Comparison of ENCODE assay signal across 9 cellular contexts in genomic region chr2:30511122-30512083, GRCh38.
DNase-seq lines count a peak whose midpoint lies in the region; ATAC-seq, FAIRE-seq and TF ChIP-seq lines count a peak whose summit lies in the region.
"Had no signal": no experiment of that assay in that cellular context is flagged by ENCODE, and none has a peak within 500 bp of the region (broad histone marks: within the 10 kb centered on the region; RNA-seq: fewer than 3 reads in every experiment).

No MANE protein-coding gene starts in this region.

- no peak overlapping the region for H2AK5ac ChIP-seq in H1 (ENCODE audit: low read depth, low read length)

- H4K20me1 ChIP-seq in H1 (replicated peaks in 1 of 2; ENCODE audit: control insufficient read depth in 1 of 2, insufficient read depth in 2 of 2, low read length in 2 of 2): no peaks in the 10 kb centered on the region

- no peaks in the 10 kb centered on the region for H3K23me2 ChIP-seq in H1 (ENCODE audit: low read depth, low read length)

- H3K18ac ChIP-seq in H1 (ENCODE audit: extremely low read depth, low read length): no peak overlapping the region

- no peak overlapping the region for H2BK20ac ChIP-seq in H1 (ENCODE audit: low read length)

- no peak overlapping the region for H2AFZ ChIP-seq in H1 (ENCODE audit: low read length)

- H3K4me2 ChIP-seq in H1 (ENCODE audit: insufficient read depth in 1 of 2, low read depth in 2 of 2, low read length in 2 of 2): peak overlapping the region in 1 of 2 experiments; percentile 6; a peak in 1 of 4 replicates

- no peak overlapping the region for H4K91ac ChIP-seq in H1 (replicated peaks; ENCODE audit: insufficient read length, low read length)

- peaks cover 0 to 48% of the 10 kb centered on the region in 2 experiments; a peak in 2 of 4 replicates for H3K79me2 ChIP-seq in H1 (ENCODE audit: control insufficient read depth in 1 of 2, insufficient read depth in 2 of 2, low read length in 2 of 2)

- no peak overlapping the region for H4K8ac ChIP-seq in H1 (ENCODE audit: extremely low read depth, insufficient read depth, low read length)

- FAIRE-seq in GM19239 (lab: Jason Lieb, UNC) (peak; percentile 11), H1 (lab: Jason Lieb, UNC) (peak; percentile 84), pancreas (lab: Jason Lieb, UNC) (no peak)

- no peak for TF ChIP-seq EP300 in H1 (IDR thresholded peaks at IDR 0.05; ENCODE audit: borderline replicate concordance in 1 of 2, low read depth in 2 of 2, low read length in 2 of 2)

- no peak overlapping the region for H3K4ac ChIP-seq in H1 (replicated peaks; ENCODE audit: insufficient read length, low read depth, low read length)

- WGBS in H1 (ENCODE audit: extremely low coverage in 1 of 2, insufficient coverage in 1 of 2, insufficient read length in 1 of 2, insufficient replicate concordance in 2 of 2, low coverage in 1 of 2, low lambda C conversion rate in 2 of 2, missing lambda C conversion rate in 1 of 2), 2 experiments: 79% methylated on average over 8 of the region's 8 CpGs; no CpG with 5 or more reads in 1 of the 2 experiments
- WGBS in pancreas, 2 donors: 78 to 86% methylated on average over 8 of the region's 8 CpGs

- no peak overlapping the region for H2BK12ac ChIP-seq in H1 (ENCODE audit: low read depth, low read length)

- no peaks in the 10 kb centered on the region; the same call in 1 of the 2 replicates for H3K79me1 ChIP-seq in H1 (ENCODE audit: low read depth, low read length)

- no peak overlapping the region for H2BK15ac ChIP-seq in H1 (ENCODE audit: low read length)

- no peak for TF ChIP-seq POLR2A in H1 (IDR thresholded peaks at IDR 0.05; ENCODE audit: control extremely low read depth in 1 of 2, low read depth in 2 of 2, low read length in 2 of 2)

- no peaks in the 10 kb centered on the region for H3K27me3 ChIP-seq in H1 (replicated peaks in 1 of 4; ENCODE audit: control insufficient read depth in 3 of 4, extremely low read depth in 1 of 4, insufficient read depth in 3 of 4, low read length in 3 of 4)
- H3K27me3 ChIP-seq in pancreas: no peaks in the 10 kb centered on the region

- H2BK5ac ChIP-seq in H1 (ENCODE audit: low read depth, low read length): no peak overlapping the region

- H2BK120ac ChIP-seq in H1 (replicated peaks; ENCODE audit: low read depth, low read length): no peak overlapping the region

- CTCF ChIA-PET in H1 (lab: Charles Lee; ENCODE audit: partially characterized antibody): interaction anchor here (0.8 to 1.4 kb wide), 2 partner anchors 17 to 304 kb away, joined by 3 read pairs; no protein-coding TSS in a partner anchor

- POLR2A ChIA-PET in H1 (lab: Charles Lee; ENCODE audit: partially characterized antibody): no interaction called here

- H3K4me1 ChIP-seq in H1 (replicated peaks in 1 of 4; ENCODE audit: control insufficient read depth in 3 of 4, insufficient read depth in 4 of 4, low read length in 3 of 4): peaks cover 0 to 19% (median 5%) of the 10 kb centered on the region in 4 experiments; a peak in 3 of 7 replicates
- peaks cover 0 to 6% (median 0%) of the 10 kb centered on the region in 3 donors for H3K4me1 ChIP-seq in pancreas

- peak overlapping the region in 1 of 4 experiments; percentile 34; a peak in 1 of 7 replicates for H3K9ac ChIP-seq in H1 (replicated peaks in 1 of 4; ENCODE audit: extremely low read depth in 1 of 4, low read depth in 3 of 4, low read length in 3 of 4)

- H3K9me3 ChIP-seq in H1 (ENCODE audit: insufficient read depth in 2 of 2, low read depth in 1 of 2, low read length in 1 of 2) (peaks cover 0 to 2% of the 10 kb centered on the region in 2 experiments; a peak in 1 of 4 replicates), pancreas (no peaks in the 10 kb centered on the region)

- no peak overlapping the region for H3K14ac ChIP-seq in H1 (ENCODE audit: insufficient read length)

- no peak overlapping the region for H3K56ac ChIP-seq in H1 (replicated peaks; ENCODE audit: insufficient read length, low read depth, low read length)

- no peak overlapping the region for H4K5ac ChIP-seq in H1 (ENCODE audit: insufficient read length, low read depth, low read length)

- H3K23ac ChIP-seq in H1 (ENCODE audit: insufficient read length): no peak overlapping the region

- H3K27ac ChIP-seq in H1 (ENCODE audit: low read depth, low read length) (no peak overlapping the region), pancreas (no peak overlapping the region)

- ATAC-seq in pancreas (peak in 3 of 4 donors; percentile 44 to 52 (median 49)), GM21447 (IDR thresholded peaks at IDR 0.05; ENCODE audit: unreplicated experiment) (no peak)

- TF ChIP-seq RAD21 in H1 (IDR thresholded peaks at IDR 0.05 in 1 of 2, conservative IDR thresholded peaks at IDR 0.05 in 1 of 2; ENCODE audit: low read depth in 2 of 2, low read length in 2 of 2): no peak

- H3K36me3 ChIP-seq in H1 (ENCODE audit: control insufficient read depth in 2 of 4, insufficient read depth in 4 of 4, low read length in 3 of 4) (no peaks in the 10 kb centered on the region), pancreas (no peaks in the 10 kb centered on the region)

- no peak for TF ChIP-seq CTCF in H1 (IDR thresholded peaks at IDR 0.05; ENCODE audit: control extremely low read depth in 1 of 3, insufficient read depth in 1 of 3, low read depth in 1 of 3, low read length in 3 of 3)
- TF ChIP-seq CTCF in pancreas (IDR thresholded peaks at IDR 0.05): no peak

- no peak overlapping the region for H3K4me3 ChIP-seq in H1 (ENCODE audit: extremely low read depth in 1 of 4, insufficient read depth in 2 of 4, low read depth in 3 of 4, low read length in 4 of 4)
- no peak overlapping the region for H3K4me3 ChIP-seq in pancreas

- intact Hi-C loops in pancreas (cut with DNase I): no loop called here

- DNase-seq in GM19239 (ENCODE audit: insufficient read length, low spot score) (no peak), NCI-H2171 (lab: John Stamatoyannopoulos, UW) (peak; percentile 46), H1 (ENCODE audit: low read depth in 1 of 2, low spot score in 2 of 2) (no peak), pancreas (no peak), cortex of kidney (lab: John Stamatoyannopoulos, UW) (no peak), Ammon's horn (ENCODE audit: low spot score) (no peak)
- DNase-seq in activated naive CD4-positive, alpha-beta T cell treated with anti-CD3 and anti-CD28 coated beads, Interleukin-2, amount 50 U/mL, for 16 hours: no peak
- DNase-seq: NK-92 treated with Interleukin-12 subunit alpha and Interleukin-12 subunit beta, amount 100 ng/mL, for 24 hours had no signal

TF ChIP-seq in H1, 55 proteins besides CTCF, POLR2A, EP300 and RAD21:
- TF ChIP-seq CHD2 (IDR thresholded peaks at IDR 0.05; ENCODE audit: low read length) (no peak), RFX5 (IDR thresholded peaks at IDR 0.05; ENCODE audit: borderline replicate concordance, low read depth, low read length) (no peak), BCL11A (IDR thresholded peaks at IDR 0.05; ENCODE audit: low read depth in 2 of 2, low read length in 2 of 2) (no peak), NANOG (IDR thresholded peaks at IDR 0.05; ENCODE audit: insufficient read depth, low read depth, low read length, poor library complexity, severe bottlenecking) (no peak), CTBP2 (IDR thresholded peaks at IDR 0.05; ENCODE audit: borderline replicate concordance, insufficient read depth, insufficient read length, low read length) (no peak), CREB1 (IDR thresholded peaks at IDR 0.05) (no peak), CBX8 (IDR thresholded peaks at IDR 0.05; ENCODE audit: borderline replicate concordance, low read depth, low read length) (no peak), POU5F1 (IDR thresholded peaks at IDR 0.05; ENCODE audit: low read depth, low read length) (no peak), SUZ12 (IDR thresholded peaks at IDR 0.05; ENCODE audit: low read length) (no peak), RXRA (IDR thresholded peaks at IDR 0.05; ENCODE audit: insufficient read depth, low read depth, low read length) (no peak), SIRT6 (IDR thresholded peaks at IDR 0.05; ENCODE audit: low read length) (no peak), EZH2 (IDR thresholded peaks at IDR 0.05; ENCODE audit: low read depth, low read length, severe bottlenecking) (no peak), SP1 (IDR thresholded peaks at IDR 0.05; ENCODE audit: low read depth, low read length) (no peak), KDM4A (IDR thresholded peaks at IDR 0.05; ENCODE audit: low read depth, low read length, severe bottlenecking) (no peak), JUND (IDR thresholded peaks at IDR 0.05; ENCODE audit: low read length) (no peak), YY1 (IDR thresholded peaks at IDR 0.05; ENCODE audit: low read depth, low read length) (no peak), CHD1 (IDR thresholded peaks at IDR 0.05; ENCODE audit: low read depth, low read length) (no peak), SAP30 (IDR thresholded peaks at IDR 0.05; ENCODE audit: insufficient read depth, insufficient replicate concordance, low read length) (no peak), SP4 (IDR thresholded peaks at IDR 0.05; ENCODE audit: low read length) (no peak), JUN (IDR thresholded peaks at IDR 0.05; ENCODE audit: low read depth, low read length) (no peak)
